In genomic region chr1:214523124-214523824, GRCh38 we compare ENCODE assay signal across 25 cellular contexts.
"Had no signal": no experiment of that assay in that cellular context is flagged by ENCODE, and none has a peak within 500 bp of the region (broad histone marks: within the 10 kb centered on the region; RNA-seq: fewer than 3 reads in every experiment).

No MANE protein-coding gene starts in this region.

- H3K27me3 ChIP-seq: body of pancreas, sigmoid colon, testis, upper lobe of right lung had no signal

- H3K9ac ChIP-seq: parathyroid adenoma had no signal

- DNase-seq: activated CD4-positive, alpha-beta T cell treated with anti-CD3 and anti-CD28 coated beads, Interleukin-2, amount 10 ng/mL, durations not matched to agents 24 days and 14 days; activated CD8-positive, alpha-beta T cell treated with anti-CD3 and anti-CD28 coated beads for 36 hours; activated naive CD4-positive, alpha-beta T cell treated with Interleukin-2 at 50 U/mL for 16 hours; activated naive CD8-positive, alpha-beta T cell treated with anti-CD3 and anti-CD28 coated beads, Interleukin-2, amount 10 ng/mL, durations not matched to agents 7 days and 5 days; activated T-cell treated with anti-CD3 and anti-CD28 coated beads, Interleukin-2, amount 50 U/mL, for 1 hour; amygdala; body of pancreas; caudate nucleus; endodermal cell; foreskin melanocyte; head of caudate nucleus; lower lobe of right lung; sigmoid colon; spleen; stimulated activated CD4-positive, alpha-beta T cell treated with anti-CD3 and anti-CD28 coated beads, Interleukin-4, amount 100 ng/mL, for 4 hours; testis; upper lobe of right lung had no signal

- H3K4me3 ChIP-seq: body of pancreas, lower lobe of right lung, sigmoid colon, spleen, testis, upper lobe of right lung had no signal

- FAIRE-seq: colon, keratinocyte had no signal

- H3K4me1 ChIP-seq: body of pancreas, lower lobe of right lung, parathyroid adenoma, spleen had no signal

- H2AFZ ChIP-seq: parathyroid adenoma had no signal

- H3K9me3 Mint-ChIP-seq: activated CD4-positive, alpha-beta T cell treated with anti-CD3 and anti-CD28 coated beads, Interleukin-2, amount 10 ng/mL, durations not matched to agents 24 days and 14 days; activated CD8-positive, alpha-beta T cell treated with anti-CD3 and anti-CD28 coated beads for 36 hours; activated naive CD8-positive, alpha-beta T cell treated with anti-CD3 and anti-CD28 coated beads, Interleukin-2, amount 10 ng/mL, durations not matched to agents 7 days and 5 days; activated T-helper 17 cell treated with anti-CD3 and anti-CD28 coated beads, Interleukin-2, amount 50 U/mL, for 72 hours; endodermal cell; mesothelial cell of epicardium; natural killer cell treated with Interleukin-12 subunit alpha and Interleukin-12 subunit beta and Interleukin-15 and Interleukin-18, amount 100 ng/mL, for 72 hours; stimulated activated memory B cell treated with anti-CD40 and anti-IgM and Interleukin-4, amounts not matched to agents 10 μg/mL and 1 μg/mL and 100 μg/mL, for 72 hours had no signal

- H3K36me3 Mint-ChIP-seq: activated naive CD8-positive, alpha-beta T cell treated with anti-CD3 and anti-CD28 coated beads, Interleukin-2, amount 10 ng/mL, durations not matched to agents 7 days and 5 days; natural killer cell treated with Interleukin-12 subunit alpha and Interleukin-12 subunit beta and Interleukin-15 and Interleukin-18, amount 100 ng/mL, for 72 hours; stimulated activated memory B cell treated with anti-CD40 and anti-IgM and Interleukin-4, amounts not matched to agents 10 μg/mL and 1 μg/mL and 100 μg/mL, for 72 hours had no signal

- H3K27ac ChIP-seq: body of pancreas, epithelial cell of prostate, lower lobe of right lung, parathyroid adenoma, sigmoid colon, spleen, testis, upper lobe of right lung had no signal

- H3K9me3 ChIP-seq: body of pancreas, lower lobe of right lung, sigmoid colon, spleen, testis, upper lobe of right lung had no signal

- H3K4me1 Mint-ChIP-seq: activated T-helper 17 cell treated with anti-CD3 and anti-CD28 coated beads, Interleukin-2, amount 50 U/mL, for 72 hours had no signal

- H3K27ac Mint-ChIP-seq: activated CD4-positive, alpha-beta T cell treated with anti-CD3 and anti-CD28 coated beads, Interleukin-2, amount 10 ng/mL, durations not matched to agents 24 days and 14 days; activated CD8-positive, alpha-beta T cell treated with anti-CD3 and anti-CD28 coated beads for 36 hours; activated naive CD8-positive, alpha-beta T cell treated with anti-CD3 and anti-CD28 coated beads, Interleukin-2, amount 10 ng/mL, durations not matched to agents 7 days and 5 days; activated T-helper 17 cell treated with anti-CD3 and anti-CD28 coated beads, Interleukin-2, amount 50 U/mL, for 72 hours; endodermal cell; natural killer cell treated with Interleukin-12 subunit alpha and Interleukin-12 subunit beta and Interleukin-15 and Interleukin-18, amount 100 ng/mL, for 72 hours; stimulated activated memory B cell treated with anti-CD40 and anti-IgM and Interleukin-4, amounts not matched to agents 10 μg/mL and 1 μg/mL and 100 μg/mL, for 72 hours had no signal

- H3K36me3 ChIP-seq: lower lobe of right lung, sigmoid colon, spleen, upper lobe of right lung had no signal

- H3K4me3 Mint-ChIP-seq: activated CD4-positive, alpha-beta T cell treated with anti-CD3 and anti-CD28 coated beads, Interleukin-2, amount 10 ng/mL, durations not matched to agents 24 days and 14 days; activated CD8-positive, alpha-beta T cell treated with anti-CD3 and anti-CD28 coated beads for 36 hours; activated naive CD8-positive, alpha-beta T cell treated with anti-CD3 and anti-CD28 coated beads, Interleukin-2, amount 10 ng/mL, durations not matched to agents 7 days and 5 days; activated T-helper 17 cell treated with anti-CD3 and anti-CD28 coated beads, Interleukin-2, amount 50 U/mL, for 72 hours; endodermal cell; mesothelial cell of epicardium; natural killer cell treated with Interleukin-12 subunit alpha and Interleukin-12 subunit beta and Interleukin-15 and Interleukin-18, amount 100 ng/mL, for 72 hours; stimulated activated memory B cell treated with anti-CD40 and anti-IgM and Interleukin-4, amounts not matched to agents 10 μg/mL and 1 μg/mL and 100 μg/mL, for 72 hours had no signal

- ATAC-seq: activated CD8-positive, alpha-beta T cell treated with anti-CD3 and anti-CD28 coated beads for 36 hours; activated T-helper 17 cell treated with anti-CD3 and anti-CD28 coated beads, Interleukin-2, amount 50 U/mL, for 72 hours; body of pancreas; lower lobe of right lung; natural killer cell treated with Interleukin-12 subunit alpha and Interleukin-12 subunit beta and Interleukin-15 and Interleukin-18, amount 100 ng/mL, for 72 hours; stimulated activated memory B cell treated with anti-CD40 and anti-IgM and Interleukin-4, amounts not matched to agents 10 μg/mL and 1 μg/mL and 100 μg/mL, for 72 hours; upper lobe of right lung had no signal

- H3K79me2 ChIP-seq: parathyroid adenoma had no signal
